In genomic region chr15:95761742-95762141, GRCh38 we compare ENCODE assay signal across 17 cellular contexts.
"Had no signal": no experiment of that assay in that cellular context is flagged by ENCODE, and none has a peak within 500 bp of the region (broad histone marks: within the 10 kb centered on the region; RNA-seq: fewer than 3 reads in every experiment).

No MANE protein-coding gene starts in this region.

- H3K27ac Mint-ChIP-seq: activated CD4-positive, alpha-beta memory T cell treated with anti-CD3 and anti-CD28 coated beads, Interleukin-2, amount 10 ng/mL, durations not matched to agents 7 days and 5 days; activated naive CD4-positive, alpha-beta T cell treated with anti-CD3 and anti-CD28 coated beads, Interleukin-2, amount 50 U/mL, for 72 hours; immature natural killer cell; naive B cell; progenitor cell of endocrine pancreas had no signal

- H3K4me1 Mint-ChIP-seq: activated CD4-positive, alpha-beta memory T cell treated with anti-CD3 and anti-CD28 coated beads, Interleukin-2, amount 10 ng/mL, durations not matched to agents 7 days and 5 days; naive B cell had no signal

- H3K4me3 Mint-ChIP-seq: activated CD4-positive, alpha-beta memory T cell treated with anti-CD3 and anti-CD28 coated beads, Interleukin-2, amount 10 ng/mL, durations not matched to agents 7 days and 5 days; activated T-cell treated with anti-CD3 and anti-CD28 coated beads, Interleukin-2, amount 50 U/mL, for 4 hours; immature natural killer cell; naive B cell had no signal

- H3K27me3 Mint-ChIP-seq: activated CD4-positive, alpha-beta memory T cell treated with anti-CD3 and anti-CD28 coated beads, Interleukin-2, amount 10 ng/mL, durations not matched to agents 7 days and 5 days; naive B cell; progenitor cell of endocrine pancreas had no signal

- H3K9me3 Mint-ChIP-seq: activated CD4-positive, alpha-beta memory T cell treated with anti-CD3 and anti-CD28 coated beads, Interleukin-2, amount 10 ng/mL, durations not matched to agents 7 days and 5 days; activated naive CD4-positive, alpha-beta T cell treated with anti-CD3 and anti-CD28 coated beads, Interleukin-2, amount 50 U/mL, for 72 hours; activated T-cell treated with anti-CD3 and anti-CD28 coated beads, Interleukin-2, amount 50 U/mL, for 4 hours; immature natural killer cell had no signal

- H3K36me3 Mint-ChIP-seq: activated naive CD4-positive, alpha-beta T cell treated with anti-CD3 and anti-CD28 coated beads, Interleukin-2, amount 50 U/mL, for 72 hours; immature natural killer cell; naive B cell had no signal

- DNase-seq: activated CD4-positive, alpha-beta memory T cell treated with anti-CD3 and anti-CD28 coated beads, Interleukin-2, amount 10 ng/mL, durations not matched to agents 7 days and 5 days; activated CD4-positive, alpha-beta T cell treated with anti-CD3 and anti-CD28 coated beads for 4 hours; activated effector memory CD4-positive, alpha-beta T cell treated with anti-CD3 and anti-CD28 coated beads, Interleukin-2, amount 50 U/mL, for 16 hours; activated T-cell treated with anti-CD3 and anti-CD28 coated beads, Interleukin-2, amount 50 U/mL, for 4 hours; central memory CD4-positive, alpha-beta T cell; colonic mucosa; effector CD4-positive, alpha-beta T cell; foreskin fibroblast; glutamatergic neuron; immature natural killer cell; naive B cell; sigmoid colon; stimulated activated CD4-positive, alpha-beta T cell treated with anti-CD3 and anti-CD28 coated beads, Interleukin-1b, Interleukin-23, amount 100 ng/mL, for 48 hours; stomach; T-helper 2 cell had no signal
